Comparison of ENCODE assay signal across 8 cellular contexts in the genomic region with DNA sequence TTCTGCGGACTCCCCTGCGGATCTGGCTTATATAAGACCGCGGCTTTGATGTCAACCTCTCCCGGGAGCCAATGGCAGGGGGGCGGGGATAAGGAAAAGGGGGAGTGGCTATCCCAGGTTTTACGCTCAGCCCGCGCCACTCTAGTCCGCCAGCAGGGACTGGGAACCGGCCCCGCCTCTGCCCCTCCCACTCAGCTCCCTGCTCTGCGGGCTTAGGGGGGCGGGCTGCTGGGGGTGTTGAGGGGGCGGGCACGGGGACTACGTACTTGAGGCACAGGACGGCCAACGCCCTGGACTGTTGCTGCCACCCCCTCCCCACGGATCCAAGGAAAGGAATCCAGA. TPM values are rescaled to one million over a fixed set of nuclear protein-coding genes. Genes with fewer than 3 reads are reported as not detected.
DNase-seq lines count a peak whose midpoint lies in the region; ATAC-seq, FAIRE-seq and TF ChIP-seq lines count a peak whose summit lies in the region.

Gene HAND1 (minus strand): TSS at position 4 of the 342 bp plus-strand sequence. CDS start 219 bp downstream, outside the sequence.

- H2AFZ ChIP-seq in keratinocyte (ENCODE audit: control insufficient read depth, low read length), result no peak within 1 kb of the TSS

- WGBS in transverse colon (ENCODE audit: low coverage in 1 of 2), 2 donors, result 2 to 6% methylated on average over 7 to 19 of the region's 20 CpGs

- H3K36me3 ChIP-seq in keratinocyte (ENCODE audit: control insufficient read depth in 2 of 2, extremely low read depth in 1 of 2, insufficient read depth in 2 of 2, low read length in 2 of 2) (no peaks in the 10 kb centered on the region), transverse colon (no peaks in the 10 kb centered on the region)

- H3K27me3 Mint-ChIP-seq in IgD-negative memory B cell, result peaks cover 86% of the 10 kb centered on the region
- H3K27me3 Mint-ChIP-seq in activated naive CD8-positive, alpha-beta T cell treated with anti-CD3 and anti-CD28 coated beads, Interleukin-2, amount 10 ng/mL, durations not matched to agents 7 days and 5 days, result peaks cover 91% of the 10 kb centered on the region
- peaks cover 82% of the 10 kb centered on the region for H3K27me3 Mint-ChIP-seq in activated T-helper 2 cell treated with anti-CD3 and anti-CD28 coated beads, Interferon-gamma antibody, Interleukin-2, Interleukin-4, amounts not matched to agents 10 μg/mL and 5 μg/mL and 100 μg/mL, durations not matched to agents 14 hours and 24 hours and 36 hours (ENCODE audit: low read depth)

- H3K79me2 ChIP-seq in keratinocyte (ENCODE audit: control insufficient read depth, insufficient read depth, low read length), result no peaks in the 10 kb centered on the region

- H3K4me1 ChIP-seq in keratinocyte (ENCODE audit: control insufficient read depth, extremely low read depth, insufficient read depth, low read length), result peaks cover 2% of the 10 kb centered on the region
- peaks cover 7 to 63% (median 46%) of the 10 kb centered on the region in 4 donors for H3K4me1 ChIP-seq in transverse colon

- H3K27ac ChIP-seq in keratinocyte (ENCODE audit: control insufficient read depth, insufficient read depth, low read length), result no peak within 1 kb of the TSS
- peak within 1 kb of the TSS; percentile 56 to 91 (median 80) for H3K27ac ChIP-seq in transverse colon

- no peak for TF ChIP-seq POLR2A in transverse colon (IDR thresholded peaks at IDR 0.05)

- intact Hi-C loops in transverse colon (cut with DNase I; ENCODE audit: low total_unique reads), result loop anchor here (10.0 kb wide), 1 partner anchor 47 kb away; no protein-coding TSS in a partner anchor
- intact Hi-C loops in activated T-helper 2 cell treated with anti-CD3 and anti-CD28 coated beads, Interferon-gamma antibody, Interleukin-2, Interleukin-4, amounts not matched to agents 10 μg/mL and 5 μg/mL and 100 μg/mL, durations not matched to agents 14 hours and 24 hours and 36 hours (cut with micrococcal nuclease), result loop anchor here (5.0 kb wide), 1 partner anchor 1249 kb away; no protein-coding TSS in a partner anchor

- no peak within 1 kb of the TSS for H3K9ac ChIP-seq in keratinocyte (ENCODE audit: control insufficient read depth, extremely low read depth, insufficient read depth, low read length)

- H4K20me1 ChIP-seq in keratinocyte (ENCODE audit: control insufficient read depth, extremely low read depth, insufficient read depth, low read length), result no peaks in the 10 kb centered on the region

- H3K36me3 Mint-ChIP-seq in IgD-negative memory B cell, result no peaks in the 10 kb centered on the region
- peaks cover 1% of the 10 kb centered on the region for H3K36me3 Mint-ChIP-seq in activated naive CD8-positive, alpha-beta T cell treated with anti-CD3 and anti-CD28 coated beads, Interleukin-2, amount 10 ng/mL, durations not matched to agents 7 days and 5 days
- peaks cover 9% of the 10 kb centered on the region for H3K36me3 Mint-ChIP-seq in activated T-helper 2 cell treated with anti-CD3 and anti-CD28 coated beads, Interferon-gamma antibody, Interleukin-2, Interleukin-4, amounts not matched to agents 10 μg/mL and 5 μg/mL and 100 μg/mL, durations not matched to agents 14 hours and 24 hours and 36 hours (ENCODE audit: low read depth)

- H3K4me3 ChIP-seq in keratinocyte (ENCODE audit: control insufficient read depth in 2 of 3, extremely low read depth in 1 of 3, insufficient read depth in 2 of 3, low read depth in 1 of 3, low read length in 3 of 3) (peak within 1 kb of the TSS; percentile 3 to 30 (median 13)), transverse colon (peak within 1 kb of the TSS; percentile 25 to 51 (median 34))

- dilution Hi-C loops in keratinocyte (cut with MboI; ENCODE audit: extremely low pct_ligation_motif_present, low sequenced_read_pairs), result loop anchor here (10.0 kb wide), 1 partner anchor 127 kb away; no protein-coding TSS in a partner anchor

- DNase-seq in AG08396 (ENCODE audit: low spot score) (peak; percentile 67), keratinocyte (ENCODE audit: low read depth, low spot score) (no peak), transverse colon (peak; percentile 75), HuH-7 (ENCODE audit: low spot score) (no peak)
- no peak for DNase-seq in activated naive CD8-positive, alpha-beta T cell treated with anti-CD3 and anti-CD28 coated beads, Interleukin-2, amount 10 ng/mL, durations not matched to agents 7 days and 5 days
- no peak for DNase-seq in activated T-helper 2 cell treated with anti-CD3 and anti-CD28 coated beads, Interferon-gamma antibody, Interleukin-2, Interleukin-4, amounts not matched to agents 10 μg/mL and 5 μg/mL and 100 μg/mL, durations not matched to agents 14 hours and 24 hours and 36 hours (ENCODE audit: low spot score)

- H3K4me2 ChIP-seq in keratinocyte (ENCODE audit: control insufficient read depth, extremely low read depth, insufficient read depth, low read depth, low read length), result peak within 1 kb of the TSS; percentile 63

- no peak for TF ChIP-seq EP300 in transverse colon (IDR thresholded peaks at IDR 0.05; ENCODE audit: low read depth)

- TF ChIP-seq CTCF in keratinocyte (optimal IDR thresholded peaks at IDR 0.05 in 1 of 3, IDR thresholded peaks at IDR 0.05 in 1 of 3, conservative IDR thresholded peaks at IDR 0.05 in 1 of 3; ENCODE audit: extremely low read depth in 1 of 3, insufficient read depth in 2 of 3, low read length in 3 of 3) (no peak), transverse colon (IDR thresholded peaks at IDR 0.05) (peak in 1 of 5 experiments; percentile 3)

- H3K9me3 Mint-ChIP-seq in IgD-negative memory B cell, result peaks cover 0 to 5% (median 0%) of the 10 kb centered on the region in 3 donors
- H3K9me3 Mint-ChIP-seq in activated naive CD8-positive, alpha-beta T cell treated with anti-CD3 and anti-CD28 coated beads, Interleukin-2, amount 10 ng/mL, durations not matched to agents 7 days and 5 days, result no peaks in the 10 kb centered on the region
- peaks cover 3% of the 10 kb centered on the region for H3K9me3 Mint-ChIP-seq in activated T-helper 2 cell treated with anti-CD3 and anti-CD28 coated beads, Interferon-gamma antibody, Interleukin-2, Interleukin-4, amounts not matched to agents 10 μg/mL and 5 μg/mL and 100 μg/mL, durations not matched to agents 14 hours and 24 hours and 36 hours

- H3K27me3 ChIP-seq in keratinocyte (ENCODE audit: control insufficient read depth, extremely low read depth, insufficient read depth, low read length) (peaks cover 99% of the 10 kb centered on the region), transverse colon (peaks cover 100% of the 10 kb centered on the region)

- FAIRE-seq in keratinocyte (lab: Jason Lieb, UNC), result no peak

- H3K4me3 Mint-ChIP-seq in IgD-negative memory B cell, result peak within 1 kb of the TSS; percentile 52 to 90 (median 74)
- peak within 1 kb of the TSS; percentile 3 for H3K4me3 Mint-ChIP-seq in activated naive CD8-positive, alpha-beta T cell treated with anti-CD3 and anti-CD28 coated beads, Interleukin-2, amount 10 ng/mL, durations not matched to agents 7 days and 5 days
- no peak within 1 kb of the TSS for H3K4me3 Mint-ChIP-seq in activated T-helper 2 cell treated with anti-CD3 and anti-CD28 coated beads, Interferon-gamma antibody, Interleukin-2, Interleukin-4, amounts not matched to agents 10 μg/mL and 5 μg/mL and 100 μg/mL, durations not matched to agents 14 hours and 24 hours and 36 hours (ENCODE audit: low read depth)

- peaks cover 22 to 38% (median 34%) of the 10 kb centered on the region in 3 donors for H3K4me1 Mint-ChIP-seq in IgD-negative memory B cell
- peaks cover 29% of the 10 kb centered on the region for H3K4me1 Mint-ChIP-seq in activated naive CD8-positive, alpha-beta T cell treated with anti-CD3 and anti-CD28 coated beads, Interleukin-2, amount 10 ng/mL, durations not matched to agents 7 days and 5 days
- peaks cover 12% of the 10 kb centered on the region for H3K4me1 Mint-ChIP-seq in activated T-helper 2 cell treated with anti-CD3 and anti-CD28 coated beads, Interferon-gamma antibody, Interleukin-2, Interleukin-4, amounts not matched to agents 10 μg/mL and 5 μg/mL and 100 μg/mL, durations not matched to agents 14 hours and 24 hours and 36 hours (ENCODE audit: low read depth)

- H3K9me1 ChIP-seq in keratinocyte (ENCODE audit: control insufficient read depth, extremely low read depth, insufficient read depth, low read length), result no peaks in the 10 kb centered on the region

- in situ Hi-C loops in transverse colon (cut with MboI; ENCODE audit: low pct_ligation_motif_present in 1 of 4, low pct_unique_long_range_greater_than_20kb in 1 of 4, low sequenced_read_pairs in 3 of 4), result no loop called here

- no peaks in the 10 kb centered on the region for H3K9me3 ChIP-seq in keratinocyte (ENCODE audit: control insufficient read depth, low read depth, low read length)
- H3K9me3 ChIP-seq in transverse colon, result no peaks in the 10 kb centered on the region

- H3K27ac Mint-ChIP-seq in IgD-negative memory B cell, result peak within 1 kb of the TSS; percentile 43 to 94 (median 87)
- no peak within 1 kb of the TSS for H3K27ac Mint-ChIP-seq in activated naive CD8-positive, alpha-beta T cell treated with anti-CD3 and anti-CD28 coated beads, Interleukin-2, amount 10 ng/mL, durations not matched to agents 7 days and 5 days
- H3K27ac Mint-ChIP-seq in activated T-helper 2 cell treated with anti-CD3 and anti-CD28 coated beads, Interferon-gamma antibody, Interleukin-2, Interleukin-4, amounts not matched to agents 10 μg/mL and 5 μg/mL and 100 μg/mL, durations not matched to agents 14 hours and 24 hours and 36 hours, result no peak within 1 kb of the TSS

- no peak for ATAC-seq in activated naive CD8-positive, alpha-beta T cell treated with anti-CD3 and anti-CD28 coated beads, Interleukin-2, amount 10 ng/mL, durations not matched to agents 7 days and 5 days (ENCODE audit: low read depth)
- ATAC-seq in HG02852 (IDR thresholded peaks at IDR 0.05; ENCODE audit: unreplicated experiment), result no peak

- POLR2A ChIA-PET in activated naive CD8-positive, alpha-beta T cell treated with anti-CD3 and anti-CD28 coated beads, Interleukin-2, amount 10 ng/mL, durations not matched to agents 7 days and 5 days (lab: Charles Lee), result no interaction called here

RNA-seq across cellular contexts. Expression of gene HAND1, which starts in this region (rescaled TPM):
- not detected for polyA plus RNA-seq in IgD-negative memory B cell
- not detected for total RNA-seq in activated naive CD8-positive, alpha-beta T cell treated with anti-CD3 and anti-CD28 coated beads, Interleukin-2, amount 10 ng/mL, durations not matched to agents 7 days and 5 days
- not detected in 3 replicates for polyA plus RNA-seq in keratinocyte
- polyA plus RNA-seq in keratinocyte (2011; ENCODE audit: low read depth), result not detected
- not detected in 2 replicates for polyA plus RNA-seq in keratinocyte (2011; cell fraction: cytosol; rRNA removed)
- polyA plus RNA-seq in keratinocyte (2011; cell fraction: nucleus; rRNA removed), result not detected in 2 replicates
- not detected in 2 replicates for polyA plus RNA-seq in keratinocyte (2012; ENCODE audit: low replicate concordance)
- polyA minus RNA-seq in keratinocyte, result not detected in 3 replicates
- not detected for polyA minus RNA-seq in keratinocyte (2011; cell fraction: cytosol; rRNA and poly(A)+ RNA removed)
- not detected in 2 replicates for polyA minus RNA-seq in keratinocyte (2011; cell fraction: nucleus; rRNA and poly(A)+ RNA removed)
- 1 to 10 TPM; 6.7 to 8.0 (median 7.4) TPM for total RNA-seq in transverse colon
- not detected in 2 replicates for total RNA-seq in activated T-helper 2 cell treated with anti-CD3 and anti-CD28 coated beads, Interferon-gamma antibody, Interleukin-2, Interleukin-4, amounts not matched to agents 10 μg/mL and 5 μg/mL and 100 μg/mL, durations not matched to agents 14 hours and 24 hours and 36 hours

Comparison
In these comparisons a context has a peak if more than half of its experiments do, and no peak if none do; other contexts are left out.
1. DNase-seq: peak in AG08396 (single experiment) and transverse colon (single experiment); none in activated naive CD8-positive, alpha-beta T cell treated with anti-CD3 and anti-CD28 coated beads, Interleukin-2, amount 10 ng/mL, durations not matched to agents 7 days and 5 days (single experiment), keratinocyte (single experiment), HuH-7 (single experiment) and activated T-helper 2 cell treated with anti-CD3 and anti-CD28 coated beads, Interferon-gamma antibody, Interleukin-2, Interleukin-4, amounts not matched to agents 10 μg/mL and 5 μg/mL and 100 μg/mL, durations not matched to agents 14 hours and 24 hours and 36 hours (single experiment).
2. H3K27ac Mint-ChIP-seq: peak in IgD-negative memory B cell (3 of 3); none in activated naive CD8-positive, alpha-beta T cell treated with anti-CD3 and anti-CD28 coated beads, Interleukin-2, amount 10 ng/mL, durations not matched to agents 7 days and 5 days (single experiment) and activated T-helper 2 cell treated with anti-CD3 and anti-CD28 coated beads, Interferon-gamma antibody, Interleukin-2, Interleukin-4, amounts not matched to agents 10 μg/mL and 5 μg/mL and 100 μg/mL, durations not matched to agents 14 hours and 24 hours and 36 hours (single experiment).